24 cellular contexts compared by ENCODE assay signal in genomic region chr3:80215191-80215590, GRCh38.
DNase-seq lines count a peak whose midpoint lies in the region; ATAC-seq, FAIRE-seq and TF ChIP-seq lines count a peak whose summit lies in the region.
"Had no signal": no experiment of that assay in that cellular context is flagged by ENCODE, and none has a peak within 500 bp of the region (broad histone marks: within the 10 kb centered on the region; RNA-seq: fewer than 3 reads in every experiment).

No MANE protein-coding gene starts in this region.

- no peak overlapping the region for H3K4ac ChIP-seq in H1 (replicated peaks; ENCODE audit: insufficient read length, low read depth, low read length)

- DNase-seq in H1 (ENCODE audit: low read depth in 1 of 2, low spot score in 2 of 2) (peak in 1 of 2 experiments; percentile 15), neural progenitor cell (ENCODE audit: low spot score) (peak; percentile 63), GM10266 (ENCODE audit: extremely low spot score) (no peak), NCI-H1092 (lab: John Stamatoyannopoulos, UW) (no peak), amniotic stem cell (lab: John Stamatoyannopoulos, UW) (no peak)
- DNase-seq: ACHN; BE2C; C1 segment of cervical spinal cord; CD4-positive, CD25-positive, alpha-beta regulatory T cell; CD8-positive, alpha-beta memory T cell; COR-L47; DMS 273 treated with DMSO at 0.1 percent for 48 hours; DMS53; DND-41; EL; HCEC 1CT; KG1 had no signal

- H3K56ac ChIP-seq in H1 (replicated peaks; ENCODE audit: insufficient read length, low read depth, low read length): no peak overlapping the region

- no peak overlapping the region for H2BK12ac ChIP-seq in H1 (ENCODE audit: low read depth, low read length)

- H3F3A ChIP-seq in neural progenitor cell (ENCODE audit: low read depth): no peaks in the 10 kb centered on the region

- no peak overlapping the region for H4K8ac ChIP-seq in H1 (ENCODE audit: extremely low read depth, insufficient read depth, low read length)

- TF ChIP-seq CTCF in H1 (IDR thresholded peaks at IDR 0.05; ENCODE audit: control extremely low read depth in 1 of 3, insufficient read depth in 1 of 3, low read depth in 1 of 3, low read length in 3 of 3) (no peak), neural progenitor cell (IDR thresholded peaks at IDR 0.05) (no peak), GM10266 (IDR thresholded peaks at IDR 0.05; ENCODE audit: control insufficient read depth, insufficient read depth, low read depth, missing control alignments) (no peak)

- H3K23ac ChIP-seq in H1 (ENCODE audit: insufficient read length): no peak overlapping the region

- peaks cover 18% of the 10 kb centered on the region for H3K4me1 ChIP-seq in HUES48 (ENCODE audit: control insufficient read depth, insufficient read depth, low read length)
- H3K4me1 ChIP-seq in H1 (replicated peaks in 1 of 4; ENCODE audit: control insufficient read depth in 3 of 4, insufficient read depth in 4 of 4, low read length in 3 of 4): peaks cover 0 to 4% (median under 1%) of the 10 kb centered on the region in 4 experiments; a peak in 3 of 7 replicates
- peaks cover 15% of the 10 kb centered on the region for H3K4me1 ChIP-seq in iPS-18a (ENCODE audit: control insufficient read depth, low read depth, low read length)
- peaks cover 9% of the 10 kb centered on the region for H3K4me1 ChIP-seq in neural progenitor cell
- H3K4me1 ChIP-seq: BE2C had no signal

- H2AK5ac ChIP-seq in H1 (ENCODE audit: low read depth, low read length): no peak overlapping the region

- H3K27me3 Mint-ChIP-seq in neural progenitor cell (ENCODE audit: insufficient read depth, low read depth): no peaks in the 10 kb centered on the region
- H3K27me3 Mint-ChIP-seq: CD4-positive, CD25-positive, alpha-beta regulatory T cell; CD8-positive, alpha-beta memory T cell had no signal

- no peak overlapping the region for H2BK5ac ChIP-seq in H1 (ENCODE audit: low read depth, low read length)

- H4K91ac ChIP-seq in H1 (replicated peaks; ENCODE audit: insufficient read length, low read length): no peak overlapping the region

- no peak overlapping the region for H3K9ac ChIP-seq in HUES48 (ENCODE audit: low read depth, low read length)
- H3K9ac ChIP-seq in H1 (replicated peaks in 1 of 4; ENCODE audit: extremely low read depth in 1 of 4, low read depth in 3 of 4, low read length in 3 of 4): no peak overlapping the region
- H3K9ac ChIP-seq in iPS-18a (ENCODE audit: low read length): no peak overlapping the region
- H3K9ac ChIP-seq in neural progenitor cell: no peak overlapping the region

- no peaks in the 10 kb centered on the region for H3K36me3 Mint-ChIP-seq in neural progenitor cell
- H3K36me3 Mint-ChIP-seq: CD4-positive, CD25-positive, alpha-beta regulatory T cell; CD8-positive, alpha-beta memory T cell had no signal

- no peak overlapping the region for H3K14ac ChIP-seq in H1 (ENCODE audit: insufficient read length)

- no peak overlapping the region for H2BK20ac ChIP-seq in H1 (ENCODE audit: low read length)

- H3K36me3 ChIP-seq in HUES48 (ENCODE audit: control insufficient read depth, insufficient read depth, low read length) (no peaks in the 10 kb centered on the region), H1 (ENCODE audit: control insufficient read depth in 2 of 4, insufficient read depth in 4 of 4, low read length in 3 of 4) (no peaks in the 10 kb centered on the region), iPS-18a (ENCODE audit: control insufficient read depth, low read depth, low read length) (no peaks in the 10 kb centered on the region), neural progenitor cell (no peaks in the 10 kb centered on the region)
- H3K36me3 ChIP-seq: BE2C had no signal

- H4K5ac ChIP-seq in H1 (ENCODE audit: insufficient read length, low read depth, low read length): no peak overlapping the region

- H3K4me2 ChIP-seq in H1 (ENCODE audit: insufficient read depth in 1 of 2, low read depth in 2 of 2, low read length in 2 of 2) (peak overlapping the region in 1 of 2 experiments; percentile 16; a peak in 1 of 4 replicates), neural progenitor cell (no peak overlapping the region)

- H3K9me3 Mint-ChIP-seq in neural progenitor cell: no peaks in the 10 kb centered on the region

- CTCF ChIA-PET in H1 (lab: Charles Lee; ENCODE audit: partially characterized antibody): no interaction called here

- TF ChIP-seq EP300 in H1 (IDR thresholded peaks at IDR 0.05; ENCODE audit: borderline replicate concordance in 1 of 2, low read depth in 2 of 2, low read length in 2 of 2): no peak

- TF ChIP-seq POLR2A in H1 (IDR thresholded peaks at IDR 0.05; ENCODE audit: control extremely low read depth in 1 of 2, low read depth in 2 of 2, low read length in 2 of 2): no peak

- H3K4me3 Mint-ChIP-seq in neural progenitor cell: no peak overlapping the region
- H3K4me3 Mint-ChIP-seq: CD4-positive, CD25-positive, alpha-beta regulatory T cell; CD8-positive, alpha-beta memory T cell had no signal

- no peaks in the 10 kb centered on the region for H3K79me1 ChIP-seq in H1 (ENCODE audit: low read depth, low read length)

- no peaks in the 10 kb centered on the region for H3K79me2 ChIP-seq in H1 (ENCODE audit: control insufficient read depth in 1 of 2, insufficient read depth in 2 of 2, low read length in 2 of 2)
- H3K79me2 ChIP-seq in neural progenitor cell (ENCODE audit: low read depth): no peaks in the 10 kb centered on the region

- no peaks in the 10 kb centered on the region for H3K9me3 ChIP-seq in HUES48 (ENCODE audit: control insufficient read depth, insufficient read depth, low read length)
- no peaks in the 10 kb centered on the region for H3K9me3 ChIP-seq in H1 (ENCODE audit: insufficient read depth in 2 of 2, low read depth in 1 of 2, low read length in 1 of 2)
- H3K9me3 ChIP-seq in iPS-18a (ENCODE audit: control insufficient read depth, low read depth, low read length): no peaks in the 10 kb centered on the region
- H3K9me3 ChIP-seq in neural progenitor cell (ENCODE audit: low read depth): no peaks in the 10 kb centered on the region
- H3K9me3 ChIP-seq: BE2C had no signal

- H3K4me1 Mint-ChIP-seq in neural progenitor cell: no peaks in the 10 kb centered on the region
- H3K4me1 Mint-ChIP-seq: CD4-positive, CD25-positive, alpha-beta regulatory T cell; CD8-positive, alpha-beta memory T cell had no signal

- H3K18ac ChIP-seq in H1 (ENCODE audit: extremely low read depth, low read length): no peak overlapping the region; the same call in 1 of the 2 replicates

- no peaks in the 10 kb centered on the region for H3K23me2 ChIP-seq in H1 (ENCODE audit: low read depth, low read length)

- H3K27me3 ChIP-seq in HUES48 (ENCODE audit: control insufficient read depth, insufficient read depth, low read length): no peaks in the 10 kb centered on the region
- no peaks in the 10 kb centered on the region for H3K27me3 ChIP-seq in H1 (replicated peaks in 1 of 4; ENCODE audit: control insufficient read depth in 3 of 4, extremely low read depth in 1 of 4, insufficient read depth in 3 of 4, low read length in 3 of 4)
- H3K27me3 ChIP-seq in iPS-18a (ENCODE audit: control insufficient read depth, insufficient read depth, low read length): no peaks in the 10 kb centered on the region
- H3K27me3 ChIP-seq in neural progenitor cell: no peaks in the 10 kb centered on the region
- H3K27me3 ChIP-seq: BE2C had no signal

- H3K27ac ChIP-seq in HUES48 (ENCODE audit: low read depth, low read length): peak overlapping the region; percentile 77
- no peak overlapping the region for H3K27ac ChIP-seq in H1 (ENCODE audit: low read depth, low read length)
- H3K27ac ChIP-seq in iPS-18a (ENCODE audit: low read length): no peak overlapping the region
- H3K27ac ChIP-seq in neural progenitor cell: no peak overlapping the region
- H3K27ac ChIP-seq: HL-60 had no signal

- H2AFZ ChIP-seq in H1 (ENCODE audit: low read length) (no peak overlapping the region), neural progenitor cell (replicated peaks) (no peak overlapping the region)

- H4K20me1 ChIP-seq in H1 (replicated peaks in 1 of 2; ENCODE audit: control insufficient read depth in 1 of 2, insufficient read depth in 2 of 2, low read length in 2 of 2): no peaks in the 10 kb centered on the region
- no peaks in the 10 kb centered on the region for H4K20me1 ChIP-seq in neural progenitor cell (ENCODE audit: low read depth)

- H3K27ac Mint-ChIP-seq in neural progenitor cell: no peak overlapping the region
- H3K27ac Mint-ChIP-seq: CD4-positive, CD25-positive, alpha-beta regulatory T cell; CD8-positive, alpha-beta memory T cell had no signal

- no peak for TF ChIP-seq RAD21 in H1 (IDR thresholded peaks at IDR 0.05 in 1 of 2, conservative IDR thresholded peaks at IDR 0.05 in 1 of 2; ENCODE audit: low read depth in 2 of 2, low read length in 2 of 2)

- FAIRE-seq in H1 (lab: Jason Lieb, UNC): peak; percentile 39
- FAIRE-seq: A204.1, GM12891, GM18507 had no signal

- no peak overlapping the region for H2BK120ac ChIP-seq in H1 (replicated peaks; ENCODE audit: low read depth, low read length)

- no peak for ATAC-seq in GM18907 (IDR thresholded peaks at IDR 0.05; ENCODE audit: unreplicated experiment)

- H3K4me3 ChIP-seq in HUES48 (ENCODE audit: low read depth, low read length): peak overlapping the region; percentile 5; the same call in 1 of the 2 replicates
- peak overlapping the region in 1 of 4 experiments; percentile 13; a peak in 1 of 8 replicates for H3K4me3 ChIP-seq in H1 (ENCODE audit: extremely low read depth in 1 of 4, insufficient read depth in 2 of 4, low read depth in 3 of 4, low read length in 4 of 4)
- peak overlapping the region; percentile 14 for H3K4me3 ChIP-seq in iPS-18a (ENCODE audit: low read length)
- no peak overlapping the region for H3K4me3 ChIP-seq in neural progenitor cell

- WGBS in H1 (ENCODE audit: extremely low coverage in 1 of 2, insufficient coverage in 1 of 2, insufficient read length in 1 of 2, insufficient replicate concordance in 2 of 2, low coverage in 1 of 2, low lambda C conversion rate in 2 of 2, missing lambda C conversion rate in 1 of 2), 2 experiments: 38% methylated on average over 2 of the region's 2 CpGs; no CpG with 5 or more reads in 1 of the 2 experiments

- POLR2A ChIA-PET in H1 (lab: Charles Lee; ENCODE audit: partially characterized antibody): no interaction called here

- H2BK15ac ChIP-seq in H1 (ENCODE audit: low read length): no peak overlapping the region

TF ChIP-seq in H1, 55 proteins besides CTCF, POLR2A, EP300 and RAD21 (continues in another document):
- TF ChIP-seq JUND (IDR thresholded peaks at IDR 0.05; ENCODE audit: low read length) (no peak), EZH2 (IDR thresholded peaks at IDR 0.05; ENCODE audit: low read depth, low read length, severe bottlenecking) (no peak), KDM1A (IDR thresholded peaks at IDR 0.05; ENCODE audit: borderline replicate concordance, low read length) (no peak), SAP30 (IDR thresholded peaks at IDR 0.05; ENCODE audit: insufficient read depth, insufficient replicate concordance, low read length) (no peak)
